In the genomic region with DNA sequence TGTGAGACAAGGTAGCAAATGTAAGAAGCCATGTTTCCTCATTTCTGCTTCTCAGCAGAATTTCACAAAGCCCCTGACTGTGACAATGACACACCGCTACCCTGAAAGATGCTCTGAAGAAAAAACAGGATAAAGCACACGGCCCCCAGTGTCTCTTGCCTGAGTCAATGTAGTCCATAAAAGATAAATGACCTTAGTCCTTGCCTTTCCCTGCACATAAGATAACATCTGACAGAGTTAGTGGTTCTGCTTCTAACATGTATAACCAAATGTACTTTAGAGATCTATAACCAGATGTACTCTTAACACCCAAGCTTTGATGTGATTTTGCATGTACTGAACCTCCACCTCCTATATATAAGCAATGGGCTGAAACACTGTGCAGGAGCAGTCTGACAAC, we compare ENCODE assay signal across 25 cellular contexts. TPM values are rescaled to one million over a fixed set of nuclear protein-coding genes. Genes with fewer than 3 reads are reported as not detected.
"Had no signal": no experiment of that assay in that cellular context is flagged by ENCODE, and none has a peak within 500 bp of the region (broad histone marks: within the 10 kb centered on the region; RNA-seq: fewer than 3 reads in every experiment).

No MANE protein-coding gene starts in this region.

- H3K4me3 Mint-ChIP-seq: IgD-negative memory B cell had no signal

- DNase-seq: KBM-7, NCI-H1092, NCI-H1105 treated with DMSO at 0.1 percent for 48 hours, NCI-H1436, NCI-H187, NCI-H2029, NCI-H2081 treated with DMSO at 0.1 percent for 48 hours, NCI-H2171, NCI-H226, NCI-H446, NCI-H510A, NCI-H524 treated with DMSO at 0.1 percent for 48 hours, NCI-H69, NCI-H774, PC-3, SHP77, T-helper 1 cell had no signal

- H3K27ac ChIP-seq: HL-60, RWPE1 had no signal

- H3K27me3 Mint-ChIP-seq: IgD-negative memory B cell had no signal

- ATAC-seq: Panc1, PC-3, SK-N-SH treated with all-trans-retinoic acid at 6 μM for 48 hours had no signal

- H3K27ac Mint-ChIP-seq: IgD-negative memory B cell had no signal

- H3K36me3 Mint-ChIP-seq: IgD-negative memory B cell had no signal

RNA-seq across cellular contexts. Expression of gene PAX4, which starts 31.0 kb away (rescaled TPM):
- total RNA-seq: LHCN-M2, MCF 10A, PC-3, SK-MEL-5 had no signal
- polyA plus RNA-seq: IgD-negative memory B cell had no signal

RNA-seq across cellular contexts. Expression of gene FSCN3, which starts 55.5 kb away (rescaled TPM):
- total RNA-seq: MCF 10A had no signal
